Comparison of ENCODE assay signal across 17 cellular contexts in the genomic region with DNA sequence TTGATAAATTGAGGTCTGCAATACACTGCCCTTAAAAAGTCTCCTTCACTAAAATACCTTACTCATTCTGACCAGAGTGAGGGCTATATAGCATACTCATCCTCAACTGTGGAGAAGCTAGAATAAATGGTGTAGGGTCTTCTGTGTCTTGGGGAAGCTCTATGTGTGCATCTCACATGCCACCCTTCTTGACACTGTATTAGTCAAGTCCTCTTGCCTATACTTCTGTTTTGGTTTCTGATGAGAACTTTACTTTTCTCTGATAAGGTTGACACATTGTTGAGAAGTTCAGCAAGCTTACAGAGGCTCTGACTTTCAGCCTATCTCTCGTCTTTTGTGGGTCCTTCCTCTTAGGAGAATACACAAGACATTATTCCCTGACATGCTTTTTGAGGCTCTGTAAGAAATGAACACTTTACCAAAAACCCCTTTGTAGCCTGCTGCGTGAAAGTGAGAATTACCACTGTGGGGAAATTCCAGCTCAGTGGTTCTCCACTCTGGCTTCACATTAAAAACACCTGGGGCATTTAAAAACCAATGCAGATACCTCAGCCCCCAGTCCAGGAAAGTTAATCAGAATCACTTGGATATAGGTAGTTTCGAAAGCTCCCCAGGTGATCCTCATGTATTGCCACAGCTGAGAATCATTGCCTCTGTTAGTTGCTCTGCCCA.
DNase-seq lines count a peak whose midpoint lies in the region; ATAC-seq and TF ChIP-seq lines count a peak whose summit lies in the region.
"Had no signal": no experiment of that assay in that cellular context is flagged by ENCODE, and none has a peak within 500 bp of the region (broad histone marks: within the 10 kb centered on the region; RNA-seq: fewer than 3 reads in every experiment).

No MANE protein-coding gene starts in this region.

- no peaks in the 10 kb centered on the region for H3K36me3 ChIP-seq in tibial nerve
- H3K36me3 ChIP-seq: Peyer's patch, spleen had no signal

- POLR2A ChIA-PET in activated CD8-positive, alpha-beta T cell treated with anti-CD3 and anti-CD28 coated beads, Interleukin-2, amount 10 ng/mL, durations not matched to agents 7 days and 5 days (lab: Charles Lee), result no interaction called here
- POLR2A ChIA-PET in activated CD8-positive, alpha-beta T cell treated with anti-CD3 and anti-CD28 coated beads for 36 hours (lab: Charles Lee), result no interaction called here

- TF ChIP-seq EP300 in tibial nerve (IDR thresholded peaks at IDR 0.05), result no peak

- no peaks in the 10 kb centered on the region for H3K27me3 ChIP-seq in tibial nerve
- H3K27me3 ChIP-seq: Peyer's patch, spleen, testis had no signal

- H3K4me1 Mint-ChIP-seq in activated CD8-positive, alpha-beta T cell treated with anti-CD3 and anti-CD28 coated beads, Interleukin-2, amount 10 ng/mL, durations not matched to agents 7 days and 5 days (ENCODE audit: low read depth), result no peaks in the 10 kb centered on the region
- H3K4me1 Mint-ChIP-seq in activated CD8-positive, alpha-beta T cell treated with anti-CD3 and anti-CD28 coated beads for 36 hours (ENCODE audit: low read depth), result no peaks in the 10 kb centered on the region
- H3K4me1 Mint-ChIP-seq: T-helper 17 cell had no signal

- H3K9me3 Mint-ChIP-seq in activated CD8-positive, alpha-beta T cell treated with anti-CD3 and anti-CD28 coated beads, Interleukin-2, amount 10 ng/mL, durations not matched to agents 7 days and 5 days (ENCODE audit: insufficient read depth), result peaks cover 3% of the 10 kb centered on the region
- peaks cover 7% of the 10 kb centered on the region for H3K9me3 Mint-ChIP-seq in activated CD8-positive, alpha-beta T cell treated with anti-CD3 and anti-CD28 coated beads for 36 hours

- H3K27me3 Mint-ChIP-seq in activated CD8-positive, alpha-beta T cell treated with anti-CD3 and anti-CD28 coated beads, Interleukin-2, amount 10 ng/mL, durations not matched to agents 7 days and 5 days (ENCODE audit: low read depth), result no peaks in the 10 kb centered on the region
- no peaks in the 10 kb centered on the region for H3K27me3 Mint-ChIP-seq in activated CD8-positive, alpha-beta T cell treated with anti-CD3 and anti-CD28 coated beads for 36 hours
- H3K27me3 Mint-ChIP-seq: T-helper 17 cell had no signal

- ATAC-seq in GM19328 (IDR thresholded peaks at IDR 0.05; ENCODE audit: unreplicated experiment) (peak; percentile 44), HG02588 (IDR thresholded peaks at IDR 0.05; ENCODE audit: unreplicated experiment) (peak; percentile 51), HG03354 (IDR thresholded peaks at IDR 0.05; ENCODE audit: poor library complexity, severe bottlenecking, unreplicated experiment) (peak; percentile 51)
- no peak for ATAC-seq in activated CD8-positive, alpha-beta T cell treated with anti-CD3 and anti-CD28 coated beads, Interleukin-2, amount 10 ng/mL, durations not matched to agents 7 days and 5 days
- no peak for ATAC-seq in activated CD8-positive, alpha-beta T cell treated with anti-CD3 and anti-CD28 coated beads for 36 hours
- ATAC-seq: activated T-cell treated with anti-CD3 and anti-CD28 coated beads, Interleukin-2, amount 50 U/mL, for 72 hours; T-helper 17 cell had no signal

- no peak overlapping the region for H3K4me3 Mint-ChIP-seq in activated CD8-positive, alpha-beta T cell treated with anti-CD3 and anti-CD28 coated beads, Interleukin-2, amount 10 ng/mL, durations not matched to agents 7 days and 5 days
- no peak overlapping the region for H3K4me3 Mint-ChIP-seq in activated CD8-positive, alpha-beta T cell treated with anti-CD3 and anti-CD28 coated beads for 36 hours
- H3K4me3 Mint-ChIP-seq: activated T-cell treated with anti-CD3 and anti-CD28 coated beads, Interleukin-2, amount 50 U/mL, for 72 hours; mesothelial cell of epicardium; T-helper 17 cell had no signal

- no peak for TF ChIP-seq POLR2A in tibial nerve (IDR thresholded peaks at IDR 0.05)

- TF ChIP-seq CTCF in GM10266 (IDR thresholded peaks at IDR 0.05; ENCODE audit: control insufficient read depth, insufficient read depth, low read depth, missing control alignments) (no peak), tibial nerve (IDR thresholded peaks at IDR 0.05) (no peak)
- TF ChIP-seq CTCF in activated CD8-positive, alpha-beta T cell treated with anti-CD3 and anti-CD28 coated beads for 36 hours (IDR thresholded peaks at IDR 0.05), result no peak

- no peak overlapping the region for H3K27ac Mint-ChIP-seq in activated CD8-positive, alpha-beta T cell treated with anti-CD3 and anti-CD28 coated beads, Interleukin-2, amount 10 ng/mL, durations not matched to agents 7 days and 5 days
- H3K27ac Mint-ChIP-seq in activated CD8-positive, alpha-beta T cell treated with anti-CD3 and anti-CD28 coated beads for 36 hours, result no peak overlapping the region
- H3K27ac Mint-ChIP-seq: activated T-cell treated with anti-CD3 and anti-CD28 coated beads, Interleukin-2, amount 50 U/mL, for 72 hours; mesothelial cell of epicardium; T-helper 17 cell had no signal

- intact Hi-C loops in activated CD8-positive, alpha-beta T cell treated with anti-CD3 and anti-CD28 coated beads for 36 hours (cut with micrococcal nuclease), result no loop called here

- no peaks in the 10 kb centered on the region for H3K36me3 Mint-ChIP-seq in activated CD8-positive, alpha-beta T cell treated with anti-CD3 and anti-CD28 coated beads, Interleukin-2, amount 10 ng/mL, durations not matched to agents 7 days and 5 days (ENCODE audit: low read depth)
- no peaks in the 10 kb centered on the region for H3K36me3 Mint-ChIP-seq in activated CD8-positive, alpha-beta T cell treated with anti-CD3 and anti-CD28 coated beads for 36 hours (ENCODE audit: low read depth)
- H3K36me3 Mint-ChIP-seq: mesothelial cell of epicardium had no signal

- no peaks in the 10 kb centered on the region for H3K4me1 ChIP-seq in tibial nerve
- H3K4me1 ChIP-seq: Caco-2, Peyer's patch, spleen, testis had no signal

- DNase-seq in GM10266 (ENCODE audit: extremely low spot score) (peak; percentile 3), tibial nerve (ENCODE audit: low spot score in 2 of 2) (no peak)
- no peak for DNase-seq in activated naive CD4-positive, alpha-beta T cell treated with Interleukin-2 at 50 U/mL for 16 hours
- no peak for DNase-seq in activated CD8-positive, alpha-beta T cell treated with anti-CD3 and anti-CD28 coated beads, Interleukin-2, amount 10 ng/mL, durations not matched to agents 7 days and 5 days
- no peak for DNase-seq in activated CD8-positive, alpha-beta T cell treated with anti-CD3 and anti-CD28 coated beads for 36 hours
- DNase-seq: activated T-cell treated with anti-CD3 and anti-CD28 coated beads, Interleukin-2, amount 50 U/mL, for 72 hours; aorta; Caco-2; HCEC 1CT; Peyer's patch; spleen; T-helper 17 cell; testis had no signal

- H3K27ac ChIP-seq in tibial nerve, result no peak overlapping the region
- H3K27ac ChIP-seq: Peyer's patch, spleen, testis had no signal

- WGBS in tibial nerve, 2 donors, result 62 to 64% methylated on average over 3 of the region's 3 CpGs

- no peaks in the 10 kb centered on the region for H3K9me3 ChIP-seq in tibial nerve
- H3K9me3 ChIP-seq: Caco-2, Peyer's patch, testis had no signal

- CTCF ChIA-PET in activated CD8-positive, alpha-beta T cell treated with anti-CD3 and anti-CD28 coated beads, Interleukin-2, amount 10 ng/mL, durations not matched to agents 7 days and 5 days (lab: Charles Lee), result no interaction called here
- CTCF ChIA-PET in activated CD8-positive, alpha-beta T cell treated with anti-CD3 and anti-CD28 coated beads for 36 hours (lab: Charles Lee), result no interaction called here

- no peak overlapping the region for H3K4me3 ChIP-seq in tibial nerve
- H3K4me3 ChIP-seq: Peyer's patch, spleen, testis had no signal

Comparison
In these comparisons a context has a peak if more than half of its experiments do, and no peak if none do; other contexts are left out.
1. ATAC-seq: peak in GM19328 (single experiment), HG02588 (single experiment) and HG03354 (single experiment); none in activated CD8-positive, alpha-beta T cell treated with anti-CD3 and anti-CD28 coated beads, Interleukin-2, amount 10 ng/mL, durations not matched to agents 7 days and 5 days (single experiment) and activated CD8-positive, alpha-beta T cell treated with anti-CD3 and anti-CD28 coated beads for 36 hours (single experiment).